In genomic region chr2:168186452-168186851, GRCh38 we compare ENCODE assay signal across 23 cellular contexts.
DNase-seq lines count a peak whose midpoint lies in the region; ATAC-seq, FAIRE-seq and TF ChIP-seq lines count a peak whose summit lies in the region.
"Had no signal": no experiment of that assay in that cellular context is flagged by ENCODE, and none has a peak within 500 bp of the region (broad histone marks: within the 10 kb centered on the region; RNA-seq: fewer than 3 reads in every experiment).

No MANE protein-coding gene starts in this region.

- H2AK9ac ChIP-seq in IMR-90 (replicated peaks; ENCODE audit: low read depth, low read length, poor library complexity), result no peak overlapping the region

- no CpG with 5 or more reads among the region's 2 CpGs for WGBS in IMR-90 (ENCODE audit: extremely low coverage in 2 of 2, insufficient read length in 1 of 2), 2 experiments
- WGBS in small intestine, 3 donors, result 23 to 65% (median 42%) methylated on average over 2 of the region's 2 CpGs

- no peak overlapping the region for H3K4me3 Mint-ChIP-seq in dendritic cell treated with granulocyte-macrophage colony-stimulating factor and Interleukin-4, amounts not matched to agents 40 ng/mL and 50 ng/mL, for 4 days
- H3K4me3 Mint-ChIP-seq in MCF 10A (ENCODE audit: unreplicated experiment), result no peak overlapping the region
- H3K4me3 Mint-ChIP-seq: CD8-positive, alpha-beta T cell had no signal

- no peak for ATAC-seq in IMR-90 (ENCODE audit: low read depth)
- no peak for ATAC-seq in HG02981 (IDR thresholded peaks at IDR 0.05; ENCODE audit: unreplicated experiment)
- ATAC-seq: CD8-positive, alpha-beta T cell; Right ventricle myocardium inferior had no signal

- TF ChIP-seq RAD21 in IMR-90 (IDR thresholded peaks at IDR 0.05; ENCODE audit: low read length), result no peak

- H3K36me3 ChIP-seq in IMR-90 (ENCODE audit: control insufficient read depth, insufficient read depth, low read length), result peaks cover under 1% of the 10 kb centered on the region; the same call in 1 of the 2 replicates
- H3K36me3 ChIP-seq in small intestine (ENCODE audit: control insufficient read depth in 2 of 2, insufficient read depth in 2 of 2, low read length in 2 of 2), result no peaks in the 10 kb centered on the region
- H3K36me3 ChIP-seq: BE2C, HAP-1, Peyer's patch had no signal

- in situ Hi-C loops in IMR-90 (cut with MboI; ENCODE audit: low sequenced_read_pairs), result no loop called here

- CTCF ChIA-PET in IMR-90 (lab: Yijun Ruan, JAX) (interaction anchor here (0.7 kb wide), 1 partner anchor 1296 kb away, joined by 3 read pairs; no protein-coding TSS in a partner anchor), MCF 10A (lab: Yijun Ruan, JAX) (interaction anchor here (0.6 to 0.9 kb wide), 4 partner anchors 8 to 66 kb away, joined by 3 to 4 read pairs (median 4); no protein-coding TSS in a partner anchor)

- H3K27ac Mint-ChIP-seq in dendritic cell treated with granulocyte-macrophage colony-stimulating factor and Interleukin-4, amounts not matched to agents 40 ng/mL and 50 ng/mL, for 4 days, result peak overlapping the region; percentile 82
- no peak overlapping the region for H3K27ac Mint-ChIP-seq in MCF 10A (ENCODE audit: low read depth, unreplicated experiment)
- H3K27ac Mint-ChIP-seq: CD8-positive, alpha-beta T cell had no signal

- TF ChIP-seq CTCF in IMR-90 (conservative IDR thresholded peaks at IDR 0.05; ENCODE audit: low read depth, low read length) (no peak), MCF 10A (IDR thresholded peaks at IDR 0.05; ENCODE audit: unreplicated experiment) (no peak)

- H3K4me2 ChIP-seq in IMR-90 (ENCODE audit: low read depth, low read length), result no peak overlapping the region

- H4K5ac ChIP-seq in IMR-90 (ENCODE audit: low read depth, low read length), result no peak overlapping the region

- no peak overlapping the region for H3K56ac ChIP-seq in IMR-90 (ENCODE audit: extremely low read depth, insufficient read depth, low read length)

- no peak overlapping the region for H2AK5ac ChIP-seq in IMR-90 (ENCODE audit: low read depth, low read length)

- peaks cover 13% of the 10 kb centered on the region; the same call in 1 of the 2 replicates for H4K20me1 ChIP-seq in IMR-90 (ENCODE audit: insufficient read depth, low read length)

- H3K36me3 Mint-ChIP-seq in dendritic cell treated with granulocyte-macrophage colony-stimulating factor and Interleukin-4, amounts not matched to agents 40 ng/mL and 50 ng/mL, for 4 days (ENCODE audit: low read depth), result no peaks in the 10 kb centered on the region
- H3K36me3 Mint-ChIP-seq in MCF 10A (ENCODE audit: insufficient read depth, unreplicated experiment), result peaks cover 7% of the 10 kb centered on the region

- no peak overlapping the region for H3K27ac ChIP-seq in IMR-90 (ENCODE audit: insufficient read depth, low read length)
- peak overlapping the region in 1 of 2 donors; percentile 43 for H3K27ac ChIP-seq in small intestine (ENCODE audit: low read depth in 1 of 2, low read length in 1 of 2)
- H3K27ac ChIP-seq: GM23248 had no signal

- no peak overlapping the region for H2BK5ac ChIP-seq in IMR-90 (ENCODE audit: low read depth, low read length, poor library complexity, severe bottlenecking)

- H3K9me3 ChIP-seq in IMR-90 (ENCODE audit: control insufficient read depth, insufficient read depth, low read length) (no peaks in the 10 kb centered on the region), small intestine (ENCODE audit: control insufficient read depth, low read depth) (no peaks in the 10 kb centered on the region)
- H3K9me3 ChIP-seq: BE2C, HAP-1, Peyer's patch had no signal

- 0 out of 2 replicates have a peak overlapping the region, but pooled peaks have one; percentile 44 for H3K14ac ChIP-seq in IMR-90 (replicated peaks; ENCODE audit: low read depth, low read length)

- peak overlapping the region; percentile 23; the same call in 1 of the 2 replicates for H2BK120ac ChIP-seq in IMR-90 (ENCODE audit: low read depth, low read length)

- H3K4me3 ChIP-seq in IMR-90 (ENCODE audit: insufficient read depth, low read depth, low read length) (no peak overlapping the region), small intestine (ENCODE audit: low read depth in 1 of 2, low read length in 2 of 2) (no peak overlapping the region)
- H3K4me3 ChIP-seq: GM23248, HAP-1, Peyer's patch had no signal

- no peaks in the 10 kb centered on the region for H3K27me3 ChIP-seq in IMR-90 (ENCODE audit: control insufficient read depth, insufficient read depth, low read length)
- H3K27me3 ChIP-seq in small intestine (ENCODE audit: control insufficient read depth in 2 of 2, insufficient read depth in 2 of 2, low read length in 2 of 2), result no peaks in the 10 kb centered on the region
- H3K27me3 ChIP-seq: BE2C, Peyer's patch had no signal

- no peak overlapping the region for H3K23ac ChIP-seq in IMR-90 (ENCODE audit: low read depth, low read length)

- DNase-seq in NCI-H82 (lab: John Stamatoyannopoulos, UW) (peak; percentile 47), NCI-H82 treated with DMSO at 0.1 percent for 48 hours (lab: John Stamatoyannopoulos, UW; ENCODE audit: unreplicated experiment) (no peak), IMR-90 (no peak), small intestine (peak; percentile 71), SKM-1 (lab: John Stamatoyannopoulos, UW; ENCODE audit: unreplicated experiment) (no peak), MCF 10A (ENCODE audit: unreplicated experiment) (no peak)
- DNase-seq: BE2C; CD8-positive, alpha-beta T cell; DMS79; GM23248; NCI-H1436 treated with DMSO at 0.1 percent for 48 hours; NCI-H2029 treated with DMSO at 0.1 percent for 48 hours; NCI-H2227 treated with DMSO at 0.1 percent for 48 hours; NCI-H524 treated with DMSO at 0.1 percent for 48 hours; Peyer's patch; SW 1271 had no signal

- H3K4ac ChIP-seq in IMR-90 (ENCODE audit: low read depth, low read length), result no peak overlapping the region

- H3K9ac ChIP-seq in IMR-90 (ENCODE audit: low read depth, low read length), result no peak overlapping the region
- H3K9ac ChIP-seq: GM23248 had no signal

- no peak overlapping the region for H4K8ac ChIP-seq in IMR-90 (ENCODE audit: low read depth in 2 of 2, low read length in 2 of 2)

- intact Hi-C loops in IMR-90 (cut with micrococcal nuclease) (no loop called here), MCF 10A (cut with micrococcal nuclease) (no loop called here)
- intact Hi-C loops in dendritic cell treated with granulocyte-macrophage colony-stimulating factor and Interleukin-4, amounts not matched to agents 40 ng/mL and 50 ng/mL, for 4 days (cut with micrococcal nuclease), result no loop called here

- H3K4me1 ChIP-seq in IMR-90 (ENCODE audit: control insufficient read depth, insufficient read depth, low read length) (peaks cover 15% of the 10 kb centered on the region), small intestine (ENCODE audit: control insufficient read depth in 2 of 2, insufficient read depth in 1 of 2, low read depth in 1 of 2, low read length in 1 of 2) (peaks cover 11 to 27% of the 10 kb centered on the region in 2 donors)
- H3K4me1 ChIP-seq: BE2C had no signal

- H3K9me3 Mint-ChIP-seq in dendritic cell treated with granulocyte-macrophage colony-stimulating factor and Interleukin-4, amounts not matched to agents 40 ng/mL and 50 ng/mL, for 4 days, result no peaks in the 10 kb centered on the region
- H3K9me3 Mint-ChIP-seq in MCF 10A (ENCODE audit: unreplicated experiment), result no peaks in the 10 kb centered on the region
- H3K9me3 Mint-ChIP-seq: CD8-positive, alpha-beta T cell had no signal

- no peak overlapping the region for H2AFZ ChIP-seq in IMR-90 (replicated peaks; ENCODE audit: low read length, poor library complexity)
- H2AFZ ChIP-seq: GM23248 had no signal

- FAIRE-seq in small intestine (lab: Jason Lieb, UNC), result no peak
- FAIRE-seq: A204.1, GM12892, GM18507 had no signal

- peaks cover 49 to 86% of the 10 kb centered on the region in 2 experiments for H3K79me1 ChIP-seq in IMR-90 (ENCODE audit: low read depth in 1 of 2, low read length in 2 of 2)

- no peaks in the 10 kb centered on the region for H3K27me3 Mint-ChIP-seq in dendritic cell treated with granulocyte-macrophage colony-stimulating factor and Interleukin-4, amounts not matched to agents 40 ng/mL and 50 ng/mL, for 4 days
- no peaks in the 10 kb centered on the region for H3K27me3 Mint-ChIP-seq in MCF 10A (ENCODE audit: insufficient read depth, unreplicated experiment)

- H3K18ac ChIP-seq in IMR-90 (ENCODE audit: low read depth, low read length), result no peak overlapping the region; the same call in 1 of the 2 replicates

- peaks cover 39% of the 10 kb centered on the region for H3K4me1 Mint-ChIP-seq in dendritic cell treated with granulocyte-macrophage colony-stimulating factor and Interleukin-4, amounts not matched to agents 40 ng/mL and 50 ng/mL, for 4 days (ENCODE audit: low read depth)
- H3K4me1 Mint-ChIP-seq in MCF 10A (ENCODE audit: insufficient read depth, unreplicated experiment), result peaks cover 21% of the 10 kb centered on the region

- no peak overlapping the region for H2BK15ac ChIP-seq in IMR-90 (ENCODE audit: low read depth, low read length)

- no peak overlapping the region for H4K91ac ChIP-seq in IMR-90 (ENCODE audit: insufficient read depth, low read depth, low read length)

- dilution Hi-C loops in IMR-90 (cut with HindIII; ENCODE audit: low sequenced_read_pairs, unreplicated experiment), result no loop called here

- TF ChIP-seq POLR2A in IMR-90 (IDR thresholded peaks at IDR 0.05; ENCODE audit: low read depth, low read length), result no peak

- no peak overlapping the region for H2BK20ac ChIP-seq in IMR-90 (ENCODE audit: low read depth, low read length)

- POLR2A ChIA-PET in IMR-90 (lab: Charles Lee; ENCODE audit: unreplicated experiment) (no interaction called here), MCF 10A (lab: Yijun Ruan, JAX) (no interaction called here)

- H3K9me1 ChIP-seq in IMR-90 (ENCODE audit: insufficient read depth, low read length), result peaks cover 36% of the 10 kb centered on the region

- BruUV-seq in IMR-90 (replicated peaks; lab: Mats Ljungman, UMichigan) (no TSS peak), MCF 10A (replicated peaks; lab: Mats Ljungman, UMichigan) (no TSS peak)

TF ChIP-seq in IMR-90, 13 proteins besides CTCF, POLR2A, EP300 and RAD21 (continues in another document):
- TF ChIP-seq CHD1 (IDR thresholded peaks at IDR 0.05; ENCODE audit: low read depth, low read length) (no peak), MAFK (IDR thresholded peaks at IDR 0.05; ENCODE audit: low read depth, low read length) (no peak), USF2 (IDR thresholded peaks at IDR 0.05; ENCODE audit: low read depth, low read length) (no peak), SMC3 (IDR thresholded peaks at IDR 0.05; ENCODE audit: low read depth, low read length) (no peak), MXI1 (IDR thresholded peaks at IDR 0.05; ENCODE audit: borderline replicate concordance, low read depth, low read length) (no peak), RCOR1 (IDR thresholded peaks at IDR 0.05; ENCODE audit: insufficient replicate concordance, low read length) (no peak), NFE2L2 (IDR thresholded peaks at IDR 0.05; ENCODE audit: low read depth, low read length) (no peak)

Comparison
In these comparisons a context has a peak if more than half of its experiments do, and no peak if none do; other contexts are left out.
1. DNase-seq: peak in NCI-H82 (single experiment) and small intestine (single experiment); none in NCI-H82 treated with DMSO at 0.1 percent for 48 hours (single experiment), IMR-90 (single experiment), SKM-1 (single experiment) and MCF 10A (single experiment).